In genomic region chr11:71152312-71153004, GRCh38 we compare ENCODE assay signal across 7 cellular contexts.
DNase-seq lines count a peak whose midpoint lies in the region; ATAC-seq, FAIRE-seq and TF ChIP-seq lines count a peak whose summit lies in the region.
"Not testable (repeated sequence)": the region's sequence is repeated elsewhere in the genome, so short reads cannot be mapped to it uniquely, and the experiment has no call there.

No MANE protein-coding gene starts in this region.

- peak; percentile 52 for FAIRE-seq in HepG2 (lab: Jason Lieb, UNC)

- POLR2A ChIA-PET in PC-9 (lab: Charles Lee; ENCODE audit: unreplicated experiment) = not testable (repeated sequence)
- POLR2A ChIA-PET in HepG2 (lab: Yijun Ruan, JAX) = interaction anchor here (0.7 to 3.4 kb wide), 3 partner anchors 18 to 100 kb away, joined by 3 to 23 read pairs (median 6); partner anchors contain the start of gene SHANK2

- in situ Hi-C loops in HepG2 (cut with HindIII; ENCODE audit: extremely low pct_ligation_motif_present, low pct_unique_long_range_greater_than_20kb) = not testable (repeated sequence)

- H3K36me3 ChIP-seq in GM23338 (ENCODE audit: insufficient read depth); PC-9 (ENCODE audit: low read depth); breast epithelium; fibroblast of lung (ENCODE audit: control insufficient read depth, insufficient read depth, low read length); sigmoid colon: not testable (repeated sequence)
- H3K36me3 ChIP-seq in HepG2 (replicated peaks in 1 of 2; ENCODE audit: control insufficient read depth in 1 of 2, insufficient read depth in 2 of 2, low read length in 2 of 2) = peaks cover 1 to 15% of the 10 kb centered on the region in 2 experiments; a peak in 4 of 5 replicates

- intact Hi-C loops in PC-9 (cut with micrococcal nuclease; ENCODE audit: unreplicated experiment); breast epithelium (cut with DNase I; ENCODE audit: low total_unique reads); sigmoid colon (cut with DNase I): not testable (repeated sequence)
- intact Hi-C loops in HepG2 (cut with micrococcal nuclease; ENCODE audit: unreplicated experiment) = loop anchor here (10.0 kb wide), 1 partner anchor 92 kb away; no protein-coding TSS in a partner anchor

- not testable (repeated sequence) for H3F3A ChIP-seq in GM23338 (replicated peaks; ENCODE audit: low read depth)
- H3F3A ChIP-seq in PC-9 (ENCODE audit: insufficient read depth, low read depth) = peaks cover 22% of the 10 kb centered on the region

- TF ChIP-seq RAD21 in HepG2 (CRISPR knock-in tag; IDR thresholded peaks at IDR 0.05) = not testable (repeated sequence)

- not testable (repeated sequence) for H3K9ac ChIP-seq in fibroblast of lung (ENCODE audit: insufficient read depth, low read length)
- peak overlapping the region; percentile 60 for H3K9ac ChIP-seq in HepG2 (ENCODE audit: insufficient read depth, low read depth, low read length)

- TF ChIP-seq CTCF in GM23338 (conservative IDR thresholded peaks at IDR 0.05; ENCODE audit: low read depth in 2 of 2); PC-9 (conservative IDR thresholded peaks at IDR 0.05); breast epithelium (IDR thresholded peaks at IDR 0.05); fibroblast of lung (conservative IDR thresholded peaks at IDR 0.05 in 1 of 2, IDR thresholded peaks at IDR 0.05 in 1 of 2; ENCODE audit: low read depth in 1 of 2, low read length in 2 of 2); HepG2 (CRISPR knock-in tag; IDR thresholded peaks at IDR 0.05); nephron progenitor cell (IDR thresholded peaks at IDR 0.05); sigmoid colon (IDR thresholded peaks at IDR 0.05): not testable (repeated sequence)

- H3K27me3 Mint-ChIP-seq in GM23338 (ENCODE audit: insufficient read depth, low read depth, poor library complexity) = peaks cover 22% of the 10 kb centered on the region
- peaks cover 87% of the 10 kb centered on the region for H3K27me3 Mint-ChIP-seq in nephron progenitor cell (ENCODE audit: low read depth, poor library complexity)

- TF ChIP-seq EP300 in HepG2 (IDR thresholded peaks at IDR 0.05; ENCODE audit: low read depth in 2 of 2, low read length in 2 of 2); HepG2 (CRISPR knock-in tag; IDR thresholded peaks at IDR 0.05; ENCODE audit: borderline replicate concordance); sigmoid colon (IDR thresholded peaks at IDR 0.05): not testable (repeated sequence)

- not testable (repeated sequence) for ATAC-seq in GM23338
- ATAC-seq in HepG2 = peak; percentile 58

- WGBS in HepG2 (ENCODE audit: low lambda C conversion rate) = 0% methylated on average over 4 of the region's 15 CpGs
- 53 to 64% methylated on average over 15 of the region's 15 CpGs for WGBS in sigmoid colon, 2 donors

- not testable (repeated sequence) for H3K9me2 ChIP-seq in GM23338 (ENCODE audit: insufficient read depth); PC-9 (ENCODE audit: insufficient read depth)

- H3K27ac Mint-ChIP-seq in GM23338 = peak overlapping the region; percentile 78
- not testable (repeated sequence) for H3K27ac Mint-ChIP-seq in nephron progenitor cell

- H3K9me3 Mint-ChIP-seq in GM23338 = not testable (repeated sequence)
- H3K9me3 Mint-ChIP-seq in nephron progenitor cell = peaks cover 14% of the 10 kb centered on the region

- H3K36me3 Mint-ChIP-seq in GM23338 (ENCODE audit: low read depth) = peaks cover 30% of the 10 kb centered on the region
- not testable (repeated sequence) for H3K36me3 Mint-ChIP-seq in nephron progenitor cell (ENCODE audit: low read depth)

- H3K9me3 ChIP-seq in PC-9 (ENCODE audit: insufficient read depth, low read depth); breast epithelium; fibroblast of lung (ENCODE audit: control insufficient read depth, insufficient read depth, low read depth, low read length); HepG2 (ENCODE audit: low read length); sigmoid colon: not testable (repeated sequence)

- H3K4me1 ChIP-seq in GM23338 (ENCODE audit: insufficient read depth) (peaks cover 12% of the 10 kb centered on the region), PC-9 (replicated peaks; ENCODE audit: insufficient read depth) (peaks cover 23% of the 10 kb centered on the region), HepG2 (ENCODE audit: insufficient read depth, low read length) (peaks cover 47% of the 10 kb centered on the region)
- not testable (repeated sequence) for H3K4me1 ChIP-seq in breast epithelium; fibroblast of lung (ENCODE audit: control insufficient read depth, extremely low read depth, insufficient read depth, low read length); sigmoid colon

- not testable (repeated sequence) for DNase-seq in GM23338 (ENCODE audit: low spot score); PC-9; breast epithelium (ENCODE audit: low spot score in 2 of 2); fibroblast of lung (ENCODE audit: low read depth in 2 of 2); nephron progenitor cell
- DNase-seq in HepG2 (ENCODE audit: low spot score) (peak; percentile 17), sigmoid colon (peak; percentile 41)

- H3K27me3 ChIP-seq in GM23338 (ENCODE audit: insufficient read depth); PC-9 (ENCODE audit: insufficient read depth, low read depth); breast epithelium; fibroblast of lung (ENCODE audit: control insufficient read depth, insufficient read depth, low read length); HepG2 (ENCODE audit: control insufficient read depth in 1 of 2, insufficient read depth in 2 of 2, low read length in 2 of 2): not testable (repeated sequence)
- peaks cover 0 to 24% (median 0%) of the 10 kb centered on the region in 3 donors for H3K27me3 ChIP-seq in sigmoid colon

- H3K4me2 ChIP-seq in GM23338 (peak overlapping the region; percentile 57), PC-9 (peak overlapping the region; percentile 95), fibroblast of lung (ENCODE audit: extremely low read depth, insufficient read depth, low read length) (peak overlapping the region; percentile 68), HepG2 (ENCODE audit: low read depth, low read length) (peak overlapping the region; percentile 65)

- H4K20me1 ChIP-seq in GM23338 (replicated peaks; ENCODE audit: insufficient read depth); PC-9 (ENCODE audit: insufficient read depth); fibroblast of lung (ENCODE audit: control insufficient read depth, extremely low read depth, insufficient read depth, low read length); HepG2 (ENCODE audit: insufficient read depth, low read length): not testable (repeated sequence)

- H3K4me3 Mint-ChIP-seq in GM23338 (peak overlapping the region; percentile 36; the same call in 1 of the 3 replicates), nephron progenitor cell (peak overlapping the region; percentile 43)

- BruUV-seq in PC-9 (replicated peaks; lab: Mats Ljungman, UMichigan) = not testable (repeated sequence)
- TSS peak; percentile 56 for BruUV-seq in HepG2 (replicated peaks; lab: Mats Ljungman, UMichigan)

- TF ChIP-seq POLR2A in breast epithelium (IDR thresholded peaks at IDR 0.05); HepG2 (IDR thresholded peaks at IDR 0.05; ENCODE audit: insufficient read depth in 1 of 2, low read depth in 2 of 2, low read length in 2 of 2); sigmoid colon (IDR thresholded peaks at IDR 0.05): not testable (repeated sequence)

- H3K79me2 ChIP-seq in GM23338 (replicated peaks; ENCODE audit: insufficient read depth) (peaks cover 18% of the 10 kb centered on the region), HepG2 (ENCODE audit: insufficient read depth, low read length) (peaks cover 23% of the 10 kb centered on the region)
- not testable (repeated sequence) for H3K79me2 ChIP-seq in PC-9 (ENCODE audit: low read depth); fibroblast of lung (ENCODE audit: control insufficient read depth, insufficient read depth, low read length)

- H3K27ac ChIP-seq in GM23338 (ENCODE audit: low read depth); fibroblast of lung (ENCODE audit: insufficient read depth, low read length); sigmoid colon: not testable (repeated sequence)
- peak overlapping the region; percentile 71 for H3K27ac ChIP-seq in PC-9
- peak overlapping the region; percentile 35 to 72 for H3K27ac ChIP-seq in breast epithelium
- peak overlapping the region; percentile 88 for H3K27ac ChIP-seq in HepG2 (ENCODE audit: extremely low read length, insufficient read depth, low read length)

- H3K4me3 ChIP-seq in GM23338 = not testable (repeated sequence)
- H3K4me3 ChIP-seq in PC-9 (peak overlapping the region; percentile 61), breast epithelium (peak overlapping the region in 2 of 3 donors; percentile 27 to 56), fibroblast of lung (replicated peaks in 1 of 4; ENCODE audit: control extremely low read depth in 1 of 4, insufficient read depth in 1 of 4, low read depth in 3 of 4, low read length in 4 of 4) (peak overlapping the region in 2 of 4 experiments; percentile 27), HepG2 (replicated peaks in 1 of 3; ENCODE audit: insufficient read depth in 1 of 3, low read depth in 2 of 3, low read length in 3 of 3) (peak overlapping the region; percentile 30 to 58 (median 48); a peak in 5 of 6 replicates), sigmoid colon (peak overlapping the region in 1 of 4 donors; percentile 25)

- H3K4me1 Mint-ChIP-seq in GM23338 (peaks cover 41% of the 10 kb centered on the region), nephron progenitor cell (peaks cover 55% of the 10 kb centered on the region)

- CTCF ChIA-PET in PC-9 (lab: Charles Lee); HepG2 (lab: Yijun Ruan, JAX; ENCODE audit: low intra/inter-chr PET ratio, low total read pairs): not testable (repeated sequence)

- H2AFZ ChIP-seq in GM23338; fibroblast of lung (ENCODE audit: low read length); HepG2 (ENCODE audit: low read length): not testable (repeated sequence)
- peak overlapping the region; percentile 75 for H2AFZ ChIP-seq in PC-9
